8 cellular contexts compared by ENCODE assay signal in genomic region chr22:40348025-40348658, GRCh38. TPM values are rescaled to one million over a fixed set of nuclear protein-coding genes. Genes with fewer than 3 reads are reported as not detected.
DNase-seq lines count a peak whose midpoint lies in the region; ATAC-seq and TF ChIP-seq lines count a peak whose summit lies in the region.

No MANE protein-coding gene starts in this region.

- CTCF ChIA-PET in activated CD8-positive, alpha-beta T cell treated with anti-CD3 and anti-CD28 coated beads, Interleukin-2, amount 10 ng/mL, durations not matched to agents 7 days and 5 days (lab: Charles Lee): interaction anchor here (0.6 to 4.2 kb wide), 80 partner anchors 8 to 831 kb away, joined by 3 to 38 read pairs (median 5); partner anchors contain the start of genes MRTFA and TNRC6B

- H3K4me3 ChIP-seq in muscle layer of duodenum (ENCODE audit: low read depth in 1 of 2, low read length in 2 of 2): peak overlapping the region; percentile 80 to 81
- no peak overlapping the region for H3K4me3 ChIP-seq in thoracic aorta

- peak overlapping the region; percentile 94 for H3K4me3 Mint-ChIP-seq in activated CD8-positive, alpha-beta T cell treated with anti-CD3 and anti-CD28 coated beads, Interleukin-2, amount 10 ng/mL, durations not matched to agents 7 days and 5 days
- peak overlapping the region; percentile 95 to 97 for H3K4me3 Mint-ChIP-seq in effector memory CD8-positive, alpha-beta T cell

- peaks cover 38% of the 10 kb centered on the region for H3K36me3 Mint-ChIP-seq in activated CD8-positive, alpha-beta T cell treated with anti-CD3 and anti-CD28 coated beads, Interleukin-2, amount 10 ng/mL, durations not matched to agents 7 days and 5 days (ENCODE audit: low read depth)
- peaks cover 71% of the 10 kb centered on the region for H3K36me3 Mint-ChIP-seq in effector memory CD8-positive, alpha-beta T cell (ENCODE audit: insufficient read depth)

- H3K9me3 Mint-ChIP-seq in activated CD8-positive, alpha-beta T cell treated with anti-CD3 and anti-CD28 coated beads, Interleukin-2, amount 10 ng/mL, durations not matched to agents 7 days and 5 days (ENCODE audit: insufficient read depth): no peaks in the 10 kb centered on the region
- H3K9me3 Mint-ChIP-seq in effector memory CD8-positive, alpha-beta T cell: no peaks in the 10 kb centered on the region

- H3K9me3 ChIP-seq in muscle layer of duodenum (ENCODE audit: control insufficient read depth in 1 of 2, low read length in 2 of 2): no peaks in the 10 kb centered on the region
- no peaks in the 10 kb centered on the region for H3K9me3 ChIP-seq in thoracic aorta

- peak overlapping the region; percentile 97 for H3K27ac Mint-ChIP-seq in activated CD8-positive, alpha-beta T cell treated with anti-CD3 and anti-CD28 coated beads, Interleukin-2, amount 10 ng/mL, durations not matched to agents 7 days and 5 days
- H3K27ac Mint-ChIP-seq in effector memory CD8-positive, alpha-beta T cell: no peak overlapping the region

- peak; percentile 83 for TF ChIP-seq CTCF in GM10266 (IDR thresholded peaks at IDR 0.05; ENCODE audit: control insufficient read depth, insufficient read depth, low read depth, missing control alignments)
- peak; percentile 53 for TF ChIP-seq CTCF in thoracic aorta (IDR thresholded peaks at IDR 0.05)

- DNase-seq in A172 (ENCODE audit: low spot score) (peak; percentile 38), GM10266 (ENCODE audit: extremely low spot score) (peak; percentile 72), NCI-H2227 treated with DMSO at 0.1 percent for 48 hours (lab: John Stamatoyannopoulos, UW) (peak; percentile 21), thoracic aorta (ENCODE audit: low spot score) (no peak)
- DNase-seq in activated CD8-positive, alpha-beta T cell treated with anti-CD3 and anti-CD28 coated beads, Interleukin-2, amount 10 ng/mL, durations not matched to agents 7 days and 5 days: peak; percentile 82
- peak; percentile 53 to 66 (median 58) for DNase-seq in effector memory CD8-positive, alpha-beta T cell

- H3K27me3 ChIP-seq in muscle layer of duodenum (ENCODE audit: low read depth, low read length): no peaks in the 10 kb centered on the region
- no peaks in the 10 kb centered on the region for H3K27me3 ChIP-seq in thoracic aorta (replicated peaks; ENCODE audit: insufficient read depth)

- H3K4me1 Mint-ChIP-seq in activated CD8-positive, alpha-beta T cell treated with anti-CD3 and anti-CD28 coated beads, Interleukin-2, amount 10 ng/mL, durations not matched to agents 7 days and 5 days (ENCODE audit: low read depth): peaks cover 36% of the 10 kb centered on the region
- H3K4me1 Mint-ChIP-seq in effector memory CD8-positive, alpha-beta T cell (ENCODE audit: low read depth in 2 of 2): peaks cover 13 to 29% of the 10 kb centered on the region in 2 donors

- H3K4me1 ChIP-seq in muscle layer of duodenum (ENCODE audit: control insufficient read depth in 1 of 2, insufficient read depth in 2 of 2, low read length in 2 of 2): peaks cover 7 to 18% of the 10 kb centered on the region in 2 donors
- peaks cover 12 to 30% of the 10 kb centered on the region in 2 donors for H3K4me1 ChIP-seq in thoracic aorta (ENCODE audit: control insufficient read depth in 1 of 2, low read depth in 2 of 2)

- H3K36me3 ChIP-seq in muscle layer of duodenum (ENCODE audit: control insufficient read depth in 1 of 2, insufficient read depth in 2 of 2, low read length in 2 of 2) (peaks cover 10 to 21% of the 10 kb centered on the region in 2 donors), thoracic aorta (peaks cover 33% of the 10 kb centered on the region)

- no peaks in the 10 kb centered on the region for H3K27me3 Mint-ChIP-seq in activated CD8-positive, alpha-beta T cell treated with anti-CD3 and anti-CD28 coated beads, Interleukin-2, amount 10 ng/mL, durations not matched to agents 7 days and 5 days (ENCODE audit: low read depth)
- no peaks in the 10 kb centered on the region for H3K27me3 Mint-ChIP-seq in effector memory CD8-positive, alpha-beta T cell

- peak; percentile 36 for ATAC-seq in activated CD8-positive, alpha-beta T cell treated with anti-CD3 and anti-CD28 coated beads, Interleukin-2, amount 10 ng/mL, durations not matched to agents 7 days and 5 days
- ATAC-seq in effector memory CD8-positive, alpha-beta T cell (replicated peaks): peak; percentile 35
- ATAC-seq in thoracic aorta (ENCODE audit: insufficient number of reproducible peaks, low FRiP score, low read depth) (no peak), HG03457 (IDR thresholded peaks at IDR 0.05; ENCODE audit: unreplicated experiment) (no peak)

- H3K27ac ChIP-seq in muscle layer of duodenum (ENCODE audit: low read length) (peak overlapping the region; percentile 83), thoracic aorta (no peak overlapping the region)

- POLR2A ChIA-PET in activated CD8-positive, alpha-beta T cell treated with anti-CD3 and anti-CD28 coated beads, Interleukin-2, amount 10 ng/mL, durations not matched to agents 7 days and 5 days (lab: Charles Lee): interaction anchor here (0.7 to 5.0 kb wide), 5 partner anchors 25 to 303 kb away, joined by 3 to 49 read pairs (median 25); partner anchors contain the start of gene TNRC6B

RNA-seq across cellular contexts. Expression of gene ADSL, which starts 1.8 kb away (rescaled TPM):
- total RNA-seq in A172 (2014; rRNA removed; shearing (Covaris generic)): 112 and 141 TPM in 2 replicates
- 100 to 1,000 TPM; 109 to 118 TPM for total RNA-seq in activated CD8-positive, alpha-beta T cell treated with anti-CD3 and anti-CD28 coated beads, Interleukin-2, amount 10 ng/mL, durations not matched to agents 7 days and 5 days
- 10 to 100 TPM; 56.6 to 68.8 TPM for total RNA-seq in thoracic aorta

RNA-seq across cellular contexts. Expression of gene SGSM3, which starts 22.3 kb away (rescaled TPM):
- total RNA-seq in A172 (2014; rRNA removed; shearing (Covaris generic)): 23.7 and 25.3 TPM in 2 replicates
- 100 to 1,000 TPM; 105 TPM for total RNA-seq in activated CD8-positive, alpha-beta T cell treated with anti-CD3 and anti-CD28 coated beads, Interleukin-2, amount 10 ng/mL, durations not matched to agents 7 days and 5 days
- total RNA-seq in thoracic aorta: 10 to 100 TPM; 56.9 to 63.2 TPM

Comparison
In these comparisons a context has a peak if more than half of its experiments do, and no peak if none do; other contexts are left out.
1. ATAC-seq: peak in activated CD8-positive, alpha-beta T cell treated with anti-CD3 and anti-CD28 coated beads, Interleukin-2, amount 10 ng/mL, durations not matched to agents 7 days and 5 days (single experiment) and effector memory CD8-positive, alpha-beta T cell (single experiment); none in thoracic aorta (single experiment) and HG03457 (single experiment).